8 cellular contexts compared by ENCODE assay signal in the genomic region with DNA sequence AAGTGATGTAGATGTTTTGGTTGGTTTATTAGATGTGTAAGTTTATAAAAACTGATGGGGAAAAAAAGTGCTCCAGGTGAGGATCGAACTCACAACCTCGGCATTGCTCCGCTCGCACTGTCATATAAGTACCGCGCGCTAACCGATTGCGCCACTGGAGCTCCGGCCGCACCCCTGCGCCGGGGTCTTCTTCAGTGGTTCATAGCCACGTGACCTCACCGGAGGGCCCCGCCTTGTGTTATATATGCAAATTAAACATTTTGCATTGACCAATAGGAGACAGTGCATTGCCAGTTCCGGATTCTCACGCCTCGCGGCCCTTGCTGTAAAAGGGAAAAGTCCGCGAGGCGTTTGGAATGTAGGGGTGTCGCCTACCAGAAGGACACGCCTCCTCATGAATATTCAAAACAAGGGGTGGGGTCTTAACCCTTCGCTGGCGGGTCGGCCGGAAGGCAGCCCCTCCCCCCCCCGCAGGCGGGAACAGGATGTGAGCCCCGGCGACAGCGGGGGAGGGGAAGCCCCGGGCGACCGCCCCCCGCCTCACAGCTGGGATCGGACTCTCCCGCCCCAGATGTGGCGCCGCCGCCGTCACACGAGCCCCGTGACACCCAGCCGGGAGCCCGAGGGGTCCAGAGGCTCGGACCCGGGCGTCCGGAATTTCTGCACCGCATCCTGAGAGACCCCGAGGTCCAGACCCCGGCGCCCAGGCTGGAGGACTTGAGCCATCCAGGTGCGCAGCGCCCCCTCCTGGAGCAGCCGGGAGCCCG. TPM values are rescaled to one million over a fixed set of nuclear protein-coding genes. Genes with fewer than 3 reads are reported as not detected.
DNase-seq lines count a peak whose midpoint lies in the region; ATAC-seq, FAIRE-seq and TF ChIP-seq lines count a peak whose summit lies in the region.

A gene with protein sequence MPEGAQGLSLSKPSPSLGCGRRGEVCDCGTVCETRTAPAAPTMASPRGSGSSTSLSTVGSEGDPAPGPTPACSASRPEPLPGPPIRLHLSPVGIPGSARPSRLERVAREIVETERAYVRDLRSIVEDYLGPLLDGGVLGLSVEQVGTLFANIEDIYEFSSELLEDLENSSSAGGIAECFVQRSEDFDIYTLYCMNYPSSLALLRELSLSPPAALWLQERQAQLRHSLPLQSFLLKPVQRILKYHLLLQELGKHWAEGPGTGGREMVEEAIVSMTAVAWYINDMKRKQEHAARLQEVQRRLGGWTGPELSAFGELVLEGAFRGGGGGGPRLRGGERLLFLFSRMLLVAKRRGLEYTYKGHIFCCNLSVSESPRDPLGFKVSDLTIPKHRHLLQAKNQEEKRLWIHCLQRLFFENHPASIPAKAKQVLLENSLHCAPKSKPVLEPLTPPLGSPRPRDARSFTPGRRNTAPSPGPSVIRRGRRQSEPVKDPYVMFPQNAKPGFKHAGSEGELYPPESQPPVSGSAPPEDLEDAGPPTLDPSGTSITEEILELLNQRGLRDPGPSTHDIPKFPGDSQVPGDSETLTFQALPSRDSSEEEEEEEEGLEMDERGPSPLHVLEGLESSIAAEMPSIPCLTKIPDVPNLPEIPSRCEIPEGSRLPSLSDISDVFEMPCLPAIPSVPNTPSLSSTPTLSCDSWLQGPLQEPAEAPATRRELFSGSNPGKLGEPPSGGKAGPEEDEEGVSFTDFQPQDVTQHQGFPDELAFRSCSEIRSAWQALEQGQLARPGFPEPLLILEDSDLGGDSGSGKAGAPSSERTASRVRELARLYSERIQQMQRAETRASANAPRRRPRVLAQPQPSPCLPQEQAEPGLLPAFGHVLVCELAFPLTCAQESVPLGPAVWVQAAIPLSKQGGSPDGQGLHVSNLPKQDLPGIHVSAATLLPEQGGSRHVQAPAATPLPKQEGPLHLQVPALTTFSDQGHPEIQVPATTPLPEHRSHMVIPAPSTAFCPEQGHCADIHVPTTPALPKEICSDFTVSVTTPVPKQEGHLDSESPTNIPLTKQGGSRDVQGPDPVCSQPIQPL (N-terminal part only) (plus strand): TSS at position 570 of the 767 bp plus-strand sequence. CDS start 1,418 bp downstream, outside the sequence.

- TF ChIP-seq CTCF in OCI-LY1 (IDR thresholded peaks at IDR 0.05; ENCODE audit: low read length) (peak; percentile 87), mesothelial cell of epicardium (IDR thresholded peaks at IDR 0.05; ENCODE audit: unreplicated experiment) (peak; percentile 86)

- H3K79me2 ChIP-seq in OCI-LY1 (ENCODE audit: insufficient read depth, low read length) = peaks cover 6% of the 10 kb centered on the region

- peaks cover 1% of the 10 kb centered on the region for H3K27me3 Mint-ChIP-seq in mesothelial cell of epicardium (ENCODE audit: low read depth)

- peaks cover 5% of the 10 kb centered on the region for H3F3A ChIP-seq in OCI-LY1 (ENCODE audit: insufficient read depth, low read length)

- no peaks in the 10 kb centered on the region for H3K9me3 ChIP-seq in OCI-LY1 (ENCODE audit: low read length)

- peak within 1 kb of the TSS; percentile 99 for H3K9ac ChIP-seq in OCI-LY1 (ENCODE audit: low read length)

- H3K36me3 ChIP-seq in OCI-LY1 (ENCODE audit: insufficient read depth, low read length) = peaks cover 10% of the 10 kb centered on the region

- DNase-seq in DMS 273 (lab: John Stamatoyannopoulos, UW; ENCODE audit: unreplicated experiment) (peak; percentile 99), HuH-7 (ENCODE audit: low spot score) (peak; percentile 98), mesothelial cell of epicardium (ENCODE audit: low spot score in 2 of 2, unreplicated experiment in 2 of 2) (peak; percentile 96 to 100)
- DNase-seq in activated CD8-positive, alpha-beta memory T cell treated with anti-CD3 and anti-CD28 coated beads, Interleukin-2, amount 50 U/mL, for 4 hours = peak; percentile 95
- DNase-seq in stimulated activated CD8-positive, alpha-beta memory T cell treated with anti-CD3 and anti-CD28 coated beads, Interleukin-15, amount 100 ng/mL, for 48 hours (ENCODE audit: low read depth in 2 of 2) = peak; percentile 92 to 94

- no peaks in the 10 kb centered on the region for H3K9me2 ChIP-seq in OCI-LY1 (ENCODE audit: low read depth, low read length)

- peak within 1 kb of the TSS; percentile 99 for H3K4me3 ChIP-seq in OCI-LY1 (ENCODE audit: low read depth, low read length, poor library complexity, severe bottlenecking)

- FAIRE-seq in endometrium (lab: Jason Lieb, UNC) = peak; percentile 98

- peak within 1 kb of the TSS; percentile 91 for H3K27ac Mint-ChIP-seq in mesothelial cell of epicardium

- H3K9me3 Mint-ChIP-seq in mesothelial cell of epicardium = no peaks in the 10 kb centered on the region

- peak; percentile 48 for ATAC-seq in GM21447 (IDR thresholded peaks at IDR 0.05; ENCODE audit: unreplicated experiment)

- no peaks in the 10 kb centered on the region for H4K20me1 ChIP-seq in OCI-LY1 (ENCODE audit: insufficient read depth, low read length)

- H3K36me3 Mint-ChIP-seq in mesothelial cell of epicardium = peaks cover 5% of the 10 kb centered on the region

- no peaks in the 10 kb centered on the region for H3K27me3 ChIP-seq in OCI-LY1 (ENCODE audit: insufficient read depth, low read length)

- peak within 1 kb of the TSS; percentile 94 for H3K4me3 Mint-ChIP-seq in mesothelial cell of epicardium

- peaks cover 45% of the 10 kb centered on the region for H3K4me1 ChIP-seq in OCI-LY1 (ENCODE audit: insufficient read depth, low read length, severe bottlenecking)

- peak within 1 kb of the TSS; percentile 93 for H3K4me2 ChIP-seq in OCI-LY1 (ENCODE audit: low read length)

- peaks cover 47% of the 10 kb centered on the region for H3K4me1 Mint-ChIP-seq in mesothelial cell of epicardium

- peak within 1 kb of the TSS; percentile 96 for H3K27ac ChIP-seq in OCI-LY1 (ENCODE audit: low read depth, low read length, poor library complexity, severe bottlenecking)

- 0 out of 2 replicates have a peak within 1 kb of the TSS, but pooled peaks have one; percentile 23 for H2AFZ ChIP-seq in OCI-LY1 (ENCODE audit: low read length)

RNA-seq across cellular contexts. Expression of the gene that starts here (rescaled TPM):
- 160 to 172 TPM (median 164 TPM) in 3 replicates for total RNA-seq in mesothelial cell of epicardium

Comparison
In these comparisons a context has a peak if more than half of its experiments do, and no peak if none do; other contexts are left out.
1. Peak in every context shown above with its lines: DNase-seq, ATAC-seq, H3K4me3 ChIP-seq and H3K27ac ChIP-seq.